ENCODE assay signal across 8 cellular contexts in the genomic region with DNA sequence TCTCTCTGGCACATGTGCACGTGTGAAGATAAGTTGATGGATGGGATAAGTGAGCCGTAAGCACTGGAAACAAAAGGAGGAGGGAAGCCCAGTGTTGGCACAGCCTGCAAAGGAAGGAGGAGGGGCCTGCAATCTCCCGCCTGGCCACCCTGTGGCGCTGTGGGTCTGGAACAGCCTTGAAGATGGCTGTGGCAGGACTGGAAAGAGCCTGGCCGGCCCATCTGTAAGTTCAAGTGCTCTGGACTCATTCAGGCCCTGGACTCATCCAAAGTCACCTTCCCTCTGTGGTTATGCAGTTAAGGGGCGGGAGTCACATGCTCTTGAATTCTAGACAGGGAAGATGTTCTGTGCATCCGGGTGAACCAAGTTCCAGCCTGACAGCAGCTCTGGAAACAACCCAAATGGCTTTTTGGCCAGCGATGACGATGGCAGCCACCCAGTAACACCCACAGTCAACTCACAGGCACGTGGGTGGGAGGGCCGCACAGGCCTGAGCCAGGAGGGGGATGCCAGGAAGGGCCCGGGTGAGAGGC. TPM values are rescaled to one million over a fixed set of nuclear protein-coding genes. Genes with fewer than 3 reads are reported as not detected.
DNase-seq lines count a peak whose midpoint lies in the region; FAIRE-seq and TF ChIP-seq lines count a peak whose summit lies in the region.

No MANE protein-coding gene starts in this region.

- H3K4me1 ChIP-seq in small intestine (ENCODE audit: control insufficient read depth in 2 of 2, insufficient read depth in 1 of 2, low read depth in 1 of 2, low read length in 1 of 2): no peaks in the 10 kb centered on the region

- peak; percentile 63 for TF ChIP-seq CTCF in astrocyte of the spinal cord (IDR thresholded peaks at IDR 0.05; ENCODE audit: low read depth, low read length)

- in situ Hi-C loops in astrocyte of the spinal cord (cut with HindIII; ENCODE audit: low sequenced_read_pairs): no loop called here

- DNase-seq in activated CD4-positive, alpha-beta T cell treated with anti-CD3 and anti-CD28 coated beads for 48 hours: peak; percentile 61
- DNase-seq in activated CD4-positive, alpha-beta T cell treated with anti-CD3 and anti-CD28 coated beads for 1 hour: no peak
- DNase-seq in NCI-H1092 treated with DMSO at 0.1 percent for 48 hours (lab: John Stamatoyannopoulos, UW): peak; percentile 29
- DNase-seq in astrocyte of the spinal cord (ENCODE audit: low read depth, low spot score): peak; percentile 44
- DNase-seq in hypothalamus (lab: John Stamatoyannopoulos, UW): peak in 50 of 51 donors; percentile 7 to 92 (median 80)
- peak; percentile 60 for DNase-seq in small intestine
- DNase-seq in NCI-H128 (lab: John Stamatoyannopoulos, UW; ENCODE audit: unreplicated experiment): no peak
- DNase-seq in DMS114 treated with DMSO at 0.1 percent for 48 hours (lab: John Stamatoyannopoulos, UW; ENCODE audit: unreplicated experiment): no peak

- no peaks in the 10 kb centered on the region for H3K27me3 ChIP-seq in small intestine (ENCODE audit: control insufficient read depth in 2 of 2, insufficient read depth in 2 of 2, low read length in 2 of 2)

- 66 to 77% (median 74%) methylated on average over 12 of the region's 12 CpGs for WGBS in small intestine, 3 donors

- H3K27ac ChIP-seq in small intestine (ENCODE audit: low read depth in 1 of 2, low read length in 1 of 2): peak overlapping the region in 1 of 2 donors; percentile 56

- H3K36me3 ChIP-seq in small intestine (ENCODE audit: control insufficient read depth in 2 of 2, insufficient read depth in 2 of 2, low read length in 2 of 2): peaks cover 0 to 4% of the 10 kb centered on the region in 2 donors

- H3K4me3 ChIP-seq in astrocyte of the spinal cord (ENCODE audit: low read depth, low read length) (no peak overlapping the region), small intestine (ENCODE audit: low read depth in 1 of 2, low read length in 2 of 2) (no peak overlapping the region)

- no peak for FAIRE-seq in small intestine (lab: Jason Lieb, UNC)

- no peaks in the 10 kb centered on the region for H3K9me3 ChIP-seq in small intestine (ENCODE audit: control insufficient read depth, low read depth)

RNA-seq across cellular contexts. Expression of a gene that starts 50.4 kb away (rescaled TPM):
- 100 to 1,000 TPM in 1 of 3 donors, 10 to 100 TPM in 2; 20.4 to 180 (median 32.4) TPM for polyA plus RNA-seq in small intestine

Comparison
In these comparisons a context has a peak if more than half of its experiments do, and no peak if none do; other contexts are left out.
1. DNase-seq: peak in activated CD4-positive, alpha-beta T cell treated with anti-CD3 and anti-CD28 coated beads for 48 hours (single experiment), NCI-H1092 treated with DMSO at 0.1 percent for 48 hours (single experiment), astrocyte of the spinal cord (single experiment), hypothalamus (50 of 51) and small intestine (single experiment); none in activated CD4-positive, alpha-beta T cell treated with anti-CD3 and anti-CD28 coated beads for 1 hour (single experiment), NCI-H128 (single experiment) and DMS114 treated with DMSO at 0.1 percent for 48 hours (single experiment).